8 cellular contexts compared by ENCODE assay signal in the genomic region with DNA sequence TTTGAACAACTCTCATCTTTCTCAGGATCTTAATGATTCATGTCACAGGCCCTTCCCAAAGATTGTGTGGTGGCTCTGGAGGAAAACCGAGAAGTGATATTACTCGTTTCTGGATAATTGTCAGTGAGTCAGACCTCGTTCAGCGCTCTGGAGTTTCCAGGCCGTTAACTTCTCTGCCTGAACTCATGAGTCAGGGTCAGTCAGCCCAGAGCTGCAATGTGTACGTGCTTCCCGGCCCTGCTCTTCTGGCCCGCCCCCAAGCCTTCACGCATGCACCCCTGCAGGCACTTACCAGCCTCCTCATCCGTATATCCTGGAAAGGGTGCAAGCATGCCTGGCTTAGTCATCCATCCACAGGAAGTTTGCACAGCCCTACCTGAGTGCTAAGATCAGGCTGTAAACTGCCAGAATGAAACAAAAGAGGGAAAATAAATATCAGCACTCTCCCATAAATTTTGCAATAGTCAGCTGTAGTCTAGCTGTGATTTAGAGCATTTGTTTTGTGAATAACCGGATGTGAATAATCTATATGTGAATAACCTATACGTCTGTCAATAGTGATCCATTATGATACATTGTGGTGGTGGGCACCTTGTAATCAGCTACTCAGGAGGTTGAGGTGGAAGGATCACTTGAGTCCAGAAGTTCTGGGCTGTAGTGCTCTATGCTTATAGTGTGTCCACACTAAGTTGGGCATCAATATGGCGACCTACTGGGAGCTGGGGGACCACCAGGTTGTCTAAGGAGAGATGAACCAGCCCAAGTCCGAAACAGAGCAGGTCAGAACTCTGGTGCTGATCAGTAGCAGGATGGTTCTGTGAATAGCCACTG. TPM values are rescaled to one million over a fixed set of nuclear protein-coding genes. Genes with fewer than 3 reads are reported as not detected.
DNase-seq lines count a peak whose midpoint lies in the region; ATAC-seq and TF ChIP-seq lines count a peak whose summit lies in the region.

No MANE protein-coding gene starts in this region.

- H3K27me3 ChIP-seq in Panc1 (ENCODE audit: control insufficient read depth, insufficient read depth, low read length) (no peaks in the 10 kb centered on the region), muscle layer of colon (ENCODE audit: control insufficient read depth in 1 of 2, insufficient read depth in 2 of 2, low read length in 2 of 2) (no peaks in the 10 kb centered on the region)

- intact Hi-C loops in Panc1 (cut with micrococcal nuclease; ENCODE audit: unreplicated experiment), result no loop called here

- no peak overlapping the region for H3K4me3 ChIP-seq in Panc1 (ENCODE audit: low read depth in 2 of 2, low read length in 2 of 2)
- peak overlapping the region in 1 of 2 donors; percentile 15 for H3K4me3 ChIP-seq in muscle layer of colon (ENCODE audit: low read depth in 1 of 2, low read length in 2 of 2)

- no TSS peak for BruUV-seq in Panc1 (replicated peaks; lab: Mats Ljungman, UMichigan)

- POLR2A ChIA-PET in Panc1 (lab: Charles Lee), result interaction anchor here (0.5 to 1.6 kb wide), 4 partner anchors 16 to 64 kb away, joined by 3 to 10 read pairs (median 4); no protein-coding TSS in a partner anchor

- TF ChIP-seq CTCF in Panc1 (IDR thresholded peaks at IDR 0.05), result no peak

- H3K36me3 ChIP-seq in Panc1 (ENCODE audit: control insufficient read depth, insufficient read depth, low read length) (no peaks in the 10 kb centered on the region), muscle layer of colon (ENCODE audit: insufficient read depth, low read length) (no peaks in the 10 kb centered on the region)

- peak; percentile 89 for DNase-seq in SIG-M5 treated with dmso at 0.1 percent for 504 hours (lab: John Stamatoyannopoulos, UW; ENCODE audit: unreplicated experiment)
- DNase-seq in SIG-M5 (lab: John Stamatoyannopoulos, UW), result no peak
- peak; percentile 99 for DNase-seq in Panc1 (ENCODE audit: low read depth, low spot score)
- peak; percentile 88 for DNase-seq in dedifferentiated amniotic fluid mesenchymal stem cell (ENCODE audit: extremely low spot score)
- peak; percentile 95 for DNase-seq in ureter (ENCODE audit: low spot score)
- no peak for DNase-seq in GM19238 (ENCODE audit: insufficient read length, low spot score)

- peaks cover 60% of the 10 kb centered on the region for H3K4me1 ChIP-seq in Panc1 (ENCODE audit: control insufficient read depth, insufficient read depth, low read length)
- peaks cover 12% of the 10 kb centered on the region for H3K4me1 ChIP-seq in muscle layer of colon (ENCODE audit: insufficient read depth, low read length)

- in situ Hi-C loops in Panc1 (cut with HindIII; ENCODE audit: low pct_unique_long_range_greater_than_20kb, low sequenced_read_pairs), result loop anchor here (10.0 kb wide), 1 partner anchor 49 kb away; no protein-coding TSS in a partner anchor

- no peak overlapping the region for H3K9ac ChIP-seq in muscle layer of colon (ENCODE audit: low read length)

- peak overlapping the region; percentile 100 for H3K27ac ChIP-seq in Panc1 (ENCODE audit: low read length)
- peak overlapping the region; percentile 45 for H3K27ac ChIP-seq in muscle layer of colon (ENCODE audit: low read depth, low read length)

- ATAC-seq in HG03565 (IDR thresholded peaks at IDR 0.05; ENCODE audit: unreplicated experiment) (peak; percentile 47), Panc1 (peak; percentile 97)

- no peaks in the 10 kb centered on the region; the same call in 1 of the 2 replicates for H3K9me3 ChIP-seq in Panc1 (ENCODE audit: control insufficient read depth, insufficient read depth, low read depth, low read length)
- H3K9me3 ChIP-seq in muscle layer of colon (ENCODE audit: low read length), result no peaks in the 10 kb centered on the region

- CTCF ChIA-PET in Panc1 (lab: Charles Lee), result interaction anchor here (0.6 kb wide), 1 partner anchor 47 kb away, joined by 3 read pairs; no protein-coding TSS in a partner anchor

RNA-seq across cellular contexts. Expression of gene SEMA4B, which starts 35.3 kb away (rescaled TPM):
- total RNA-seq in Panc1 (2021; ENCODE audit: unreplicated experiment), result 600 TPM
- 1,018 TPM for polyA plus RNA-seq in Panc1 (2012; ENCODE audit: insufficient read length)
- total RNA-seq in ureter, result 183 TPM

Comparison
In these comparisons a context has a peak if more than half of its experiments do, and no peak if none do; other contexts are left out.
1. DNase-seq: peak in SIG-M5 treated with dmso at 0.1 percent for 504 hours (single experiment), Panc1 (single experiment), dedifferentiated amniotic fluid mesenchymal stem cell (single experiment) and ureter (single experiment); none in SIG-M5 (single experiment) and GM19238 (single experiment).